8 cellular contexts compared by ENCODE assay signal in the genomic region with DNA sequence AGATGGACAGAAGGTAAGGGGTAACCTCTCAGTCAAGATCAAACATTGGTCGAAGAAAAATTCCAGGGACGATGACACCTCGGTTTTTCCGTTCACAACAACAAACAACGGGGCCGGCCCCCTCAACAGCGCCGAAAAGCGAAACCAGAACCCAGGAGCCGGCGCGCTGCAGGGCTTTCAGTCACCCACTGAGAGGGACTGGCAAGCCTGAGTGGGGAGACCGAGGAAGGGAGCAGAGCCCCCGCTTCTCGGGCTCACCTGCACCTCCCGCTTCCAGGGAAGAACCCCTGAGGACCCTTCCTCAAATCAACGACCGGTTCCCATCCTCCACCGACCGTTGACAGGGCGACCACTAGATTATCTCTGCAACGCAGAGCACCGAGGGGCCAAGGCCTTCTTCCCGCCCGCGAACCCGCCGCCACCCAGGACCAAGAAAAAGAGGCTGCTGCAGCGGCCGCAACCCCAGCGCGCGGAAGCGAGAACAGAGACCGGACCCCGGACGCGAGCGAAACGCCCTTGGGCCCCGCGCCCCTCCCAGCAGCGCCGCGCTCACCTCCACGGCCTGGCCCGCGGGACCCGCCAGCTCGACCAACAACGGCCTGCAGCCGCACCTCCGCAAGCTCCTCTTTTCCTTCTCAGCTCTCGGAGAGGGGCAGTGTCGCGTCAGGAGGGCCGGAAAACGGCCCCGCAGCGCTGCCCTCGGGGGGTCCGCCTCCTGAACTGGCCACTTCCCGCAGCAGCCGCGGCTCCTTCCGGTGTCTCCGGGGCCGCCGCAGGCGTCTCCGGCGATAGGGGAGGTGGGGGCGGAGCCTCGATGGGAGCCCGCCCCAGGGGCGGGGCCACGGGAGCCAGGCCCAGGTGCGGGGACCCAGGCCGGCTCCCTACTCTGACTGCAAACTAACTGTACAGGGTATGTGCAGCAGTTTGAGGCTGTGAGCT. TPM values are rescaled to one million over a fixed set of nuclear protein-coding genes. Genes with fewer than 3 reads are reported as not detected.
DNase-seq lines count a peak whose midpoint lies in the region; ATAC-seq, FAIRE-seq and TF ChIP-seq lines count a peak whose summit lies in the region.

Gene USP33 (minus strand): TSS at position 763 of the 939 bp plus-strand sequence. CDS start 18,155 bp downstream, outside the sequence.

- no peaks in the 10 kb centered on the region for H4K20me1 ChIP-seq in keratinocyte (ENCODE audit: control insufficient read depth, extremely low read depth, insufficient read depth, low read length)

- H3K9me1 ChIP-seq in keratinocyte (ENCODE audit: control insufficient read depth, extremely low read depth, insufficient read depth, low read length), result peaks cover 2% of the 10 kb centered on the region

- H3K4me3 ChIP-seq in AG04450 (ENCODE audit: low read depth, low read length) (peak within 1 kb of the TSS; percentile 88), keratinocyte (ENCODE audit: control insufficient read depth in 2 of 3, extremely low read depth in 1 of 3, insufficient read depth in 2 of 3, low read depth in 1 of 3, low read length in 3 of 3) (peak within 1 kb of the TSS; percentile 74 to 98 (median 78))

- no peak for FAIRE-seq in keratinocyte (lab: Jason Lieb, UNC)

- H2AFZ ChIP-seq in keratinocyte (ENCODE audit: control insufficient read depth, low read length), result peak within 1 kb of the TSS; percentile 91

- H3K4me2 ChIP-seq in keratinocyte (ENCODE audit: control insufficient read depth, extremely low read depth, insufficient read depth, low read depth, low read length), result peak within 1 kb of the TSS; percentile 86

- peaks cover 22% of the 10 kb centered on the region for H3K4me1 ChIP-seq in keratinocyte (ENCODE audit: control insufficient read depth, extremely low read depth, insufficient read depth, low read length)

- DNase-seq in AG04450 (ENCODE audit: low read depth, low spot score) (peak; percentile 7), NCI-H226 (peak; percentile 79), keratinocyte (ENCODE audit: low read depth, low spot score) (no peak)
- DNase-seq in activated CD4-positive, CD25-positive, alpha-beta regulatory T cell treated with anti-CD3 and anti-CD28 coated beads, Interleukin-2, amount 50 U/mL, for 16 hours (ENCODE audit: low read depth, low spot score), result peak; percentile 73
- DNase-seq in central memory CD4-positive, alpha-beta T cell, result peak; percentile 87
- DNase-seq in stimulated activated CD4-positive, alpha-beta T cell treated with anti-CD3 and anti-CD28 coated beads, Interleukin-15, amount 100 ng/mL, for 24 hours, result peak; percentile 93

- no peaks in the 10 kb centered on the region for H3K36me3 ChIP-seq in keratinocyte (ENCODE audit: control insufficient read depth in 2 of 2, extremely low read depth in 1 of 2, insufficient read depth in 2 of 2, low read length in 2 of 2)

- CTCF ChIA-PET in AG04450 (lab: Charles Lee), result interaction anchor here (0.6 to 1.6 kb wide), 2 partner anchors 31 to 76 kb away, joined by 4 to 13 read pairs; no protein-coding TSS in a partner anchor

- dilution Hi-C loops in keratinocyte (cut with MboI; ENCODE audit: extremely low pct_ligation_motif_present, low sequenced_read_pairs), result no loop called here

- no peaks in the 10 kb centered on the region for H3K27me3 ChIP-seq in AG04450 (ENCODE audit: control insufficient read depth, insufficient read depth, low read length)
- H3K27me3 ChIP-seq in keratinocyte (ENCODE audit: control insufficient read depth, extremely low read depth, insufficient read depth, low read length), result no peaks in the 10 kb centered on the region

- ATAC-seq in GM18870 (IDR thresholded peaks at IDR 0.05; ENCODE audit: unreplicated experiment) (peak; percentile 87), HG03108 (IDR thresholded peaks at IDR 0.05; ENCODE audit: unreplicated experiment) (peak; percentile 96)

- peak within 1 kb of the TSS; percentile 48 for H3K27ac ChIP-seq in AG04450 (ENCODE audit: low read depth, low read length)
- H3K27ac ChIP-seq in keratinocyte (ENCODE audit: control insufficient read depth, insufficient read depth, low read length), result peak within 1 kb of the TSS; percentile 60

- no peaks in the 10 kb centered on the region for H3K9me3 ChIP-seq in AG04450 (ENCODE audit: control insufficient read depth, insufficient read depth, low read length)
- no peaks in the 10 kb centered on the region for H3K9me3 ChIP-seq in keratinocyte (ENCODE audit: control insufficient read depth, low read depth, low read length)

- TF ChIP-seq CTCF in AG04450 (IDR thresholded peaks at IDR 0.05; ENCODE audit: low read depth, low read length), result no peak
- TF ChIP-seq CTCF in keratinocyte (optimal IDR thresholded peaks at IDR 0.05 in 1 of 3, IDR thresholded peaks at IDR 0.05 in 1 of 3, conservative IDR thresholded peaks at IDR 0.05 in 1 of 3; ENCODE audit: extremely low read depth in 1 of 3, insufficient read depth in 2 of 3, low read length in 3 of 3), result no peak

- POLR2A ChIA-PET in AG04450 (lab: Yijun Ruan, JAX), result interaction anchor here (1.5 kb wide), 1 partner anchor 74 kb away, joined by 3 read pairs; no protein-coding TSS in a partner anchor

- H3K9ac ChIP-seq in keratinocyte (ENCODE audit: control insufficient read depth, extremely low read depth, insufficient read depth, low read length), result peak within 1 kb of the TSS; percentile 86

- H3K79me2 ChIP-seq in keratinocyte (ENCODE audit: control insufficient read depth, insufficient read depth, low read length), result peaks cover 52% of the 10 kb centered on the region

RNA-seq across cellular contexts. Expression of gene USP33, which starts in this region (rescaled TPM):
- 57.7 and 86.0 TPM in 2 replicates for polyA plus RNA-seq in AG04450 (2011; rRNA removed)
- 27.1 and 56.3 TPM in 2 replicates for polyA minus RNA-seq in AG04450 (2011; rRNA and poly(A)+ RNA removed)
- 25.4 to 52.0 TPM (median 28.7 TPM) in 3 replicates for polyA plus RNA-seq in keratinocyte
- polyA plus RNA-seq in keratinocyte (2011; ENCODE audit: low read depth), result 30.0 TPM
- polyA plus RNA-seq in keratinocyte (2011; cell fraction: cytosol; rRNA removed), result 13.3 and 26.6 TPM in 2 replicates
- 36.5 and 50.0 TPM in 2 replicates for polyA plus RNA-seq in keratinocyte (2011; cell fraction: nucleus; rRNA removed)
- polyA plus RNA-seq in keratinocyte (2012; ENCODE audit: low replicate concordance), result 14.5 and 22.5 TPM in 2 replicates
- polyA minus RNA-seq in keratinocyte, result 5.0 to 39.5 TPM (median 16.5 TPM) in 3 replicates
- 20.9 TPM for polyA minus RNA-seq in keratinocyte (2011; cell fraction: cytosol; rRNA and poly(A)+ RNA removed)
- 31.0 and 60.4 TPM in 2 replicates for polyA minus RNA-seq in keratinocyte (2011; cell fraction: nucleus; rRNA and poly(A)+ RNA removed)
